ENCODE assay signal across 8 cellular contexts in genomic region chr3:150787741-150788370, GRCh38. TPM values are rescaled to one million over a fixed set of nuclear protein-coding genes. Genes with fewer than 3 reads are reported as not detected.
DNase-seq lines count a peak whose midpoint lies in the region; ATAC-seq and TF ChIP-seq lines count a peak whose summit lies in the region.

No MANE protein-coding gene starts in this region.

- ATAC-seq in T-cell (replicated peaks in 1 of 4): peak; percentile 85 to 93 (median 89)
- peak; percentile 74 for ATAC-seq in activated naive CD8-positive, alpha-beta T cell treated with anti-CD3 and anti-CD28 coated beads, Interleukin-2, amount 10 ng/mL, durations not matched to agents 7 days and 5 days (ENCODE audit: low read depth)
- peak in 3 of 4 donors; percentile 79 to 88 (median 84) for ATAC-seq in heart left ventricle

- intact Hi-C loops in heart left ventricle (cut with DNase I): loop anchor here (1.0 to 10.0 kb wide), 11 partner anchors 63 to 363 kb away; no protein-coding TSS in a partner anchor

- peaks cover 2 to 8% (median 4%) of the 10 kb centered on the region in 3 donors for H3K4me1 Mint-ChIP-seq in T-cell
- peaks cover 4% of the 10 kb centered on the region for H3K4me1 Mint-ChIP-seq in activated naive CD8-positive, alpha-beta T cell treated with anti-CD3 and anti-CD28 coated beads, Interleukin-2, amount 10 ng/mL, durations not matched to agents 7 days and 5 days

- peaks cover 4 to 10% of the 10 kb centered on the region in 2 donors for H3K27me3 Mint-ChIP-seq in T-cell
- H3K27me3 Mint-ChIP-seq in activated naive CD8-positive, alpha-beta T cell treated with anti-CD3 and anti-CD28 coated beads, Interleukin-2, amount 10 ng/mL, durations not matched to agents 7 days and 5 days: peaks cover 23% of the 10 kb centered on the region

- H3K4me3 ChIP-seq in NB4 (ENCODE audit: low read depth, low read length) (no peak overlapping the region), heart left ventricle (no peak overlapping the region)

- H3K9me3 ChIP-seq in heart left ventricle: no peaks in the 10 kb centered on the region

- DNase-seq in GM03348 (ENCODE audit: low spot score) (peak; percentile 80), HCEC 1CT (peak; percentile 66), NB4 (ENCODE audit: low read depth) (peak; percentile 76), T-cell (peak; percentile 49 to 83 (median 72)), heart left ventricle (peak; percentile 75 to 91 (median 86)), retina (peak; percentile 79), HuH-7.5 (ENCODE audit: low spot score) (no peak)
- peak; percentile 81 for DNase-seq in activated naive CD8-positive, alpha-beta T cell treated with anti-CD3 and anti-CD28 coated beads, Interleukin-2, amount 10 ng/mL, durations not matched to agents 7 days and 5 days

- no peaks in the 10 kb centered on the region for H3K4me1 ChIP-seq in heart left ventricle

- H3K4me3 Mint-ChIP-seq in T-cell: no peak overlapping the region
- H3K4me3 Mint-ChIP-seq in activated naive CD8-positive, alpha-beta T cell treated with anti-CD3 and anti-CD28 coated beads, Interleukin-2, amount 10 ng/mL, durations not matched to agents 7 days and 5 days: no peak overlapping the region

- H3K9me3 Mint-ChIP-seq in T-cell: no peaks in the 10 kb centered on the region
- H3K9me3 Mint-ChIP-seq in activated naive CD8-positive, alpha-beta T cell treated with anti-CD3 and anti-CD28 coated beads, Interleukin-2, amount 10 ng/mL, durations not matched to agents 7 days and 5 days: no peaks in the 10 kb centered on the region

- no peak overlapping the region for H3K27ac Mint-ChIP-seq in T-cell
- H3K27ac Mint-ChIP-seq in activated naive CD8-positive, alpha-beta T cell treated with anti-CD3 and anti-CD28 coated beads, Interleukin-2, amount 10 ng/mL, durations not matched to agents 7 days and 5 days: no peak overlapping the region

- CTCF ChIA-PET in T-cell (lab: Charles Lee): interaction anchor here (0.6 to 2.0 kb wide), 30 partner anchors 10 to 359 kb away, joined by 3 to 20 read pairs (median 4); partner anchors contain the start of gene SIAH2 (in 1 of the 2)

- no peaks in the 10 kb centered on the region for H3K36me3 ChIP-seq in heart left ventricle

- H3K27ac ChIP-seq in heart left ventricle: no peak overlapping the region

- TF ChIP-seq POLR2A in NB4 (IDR thresholded peaks at IDR 0.05; ENCODE audit: extremely low read depth, insufficient read length) (no peak), heart left ventricle (IDR thresholded peaks at IDR 0.05) (no peak)

- H3K27me3 ChIP-seq in heart left ventricle: peaks cover 0 to 11% (median 0%) of the 10 kb centered on the region in 9 donors

- TF ChIP-seq CTCF in NB4 (IDR thresholded peaks at IDR 0.05; ENCODE audit: low read depth, low read length): peak; percentile 83
- TF ChIP-seq CTCF in heart left ventricle (IDR thresholded peaks at IDR 0.05): peak; percentile 77 to 95 (median 88)

- no peaks in the 10 kb centered on the region for H3K36me3 Mint-ChIP-seq in T-cell
- H3K36me3 Mint-ChIP-seq in activated naive CD8-positive, alpha-beta T cell treated with anti-CD3 and anti-CD28 coated beads, Interleukin-2, amount 10 ng/mL, durations not matched to agents 7 days and 5 days: no peaks in the 10 kb centered on the region

- WGBS in heart left ventricle, 4 donors: 3 to 4% (median 3%) methylated on average over 10 of the region's 10 CpGs

- POLR2A ChIA-PET in T-cell (lab: Charles Lee): interaction anchor here in 1 of 2 donors (0.6 to 1.2 kb wide), 3 partner anchors 24 to 658 kb away, joined by 3 to 5 read pairs (median 3); partner anchors contain the start of gene SIAH2
- POLR2A ChIA-PET in activated naive CD8-positive, alpha-beta T cell treated with anti-CD3 and anti-CD28 coated beads, Interleukin-2, amount 10 ng/mL, durations not matched to agents 7 days and 5 days (lab: Charles Lee): interaction anchor here (1.0 to 1.4 kb wide), 2 partner anchors 25 to 185 kb away, joined by 3 to 5 read pairs; partner anchors contain the start of genes SELENOT and SIAH2

RNA-seq across cellular contexts. Expression of gene SIAH2, which starts 24.9 kb away (rescaled TPM):
- total RNA-seq in T-cell (10 to 100 TPM; 24.5 to 40.3 (median 26.4) TPM), heart left ventricle (10 to 100 TPM; 16.9 to 38.7 (median 23.4) TPM)
- 10 to 100 TPM; 28.3 TPM for total RNA-seq in activated naive CD8-positive, alpha-beta T cell treated with anti-CD3 and anti-CD28 coated beads, Interleukin-2, amount 10 ng/mL, durations not matched to agents 7 days and 5 days
- polyA plus RNA-seq in heart left ventricle: 10 to 100 TPM in 1 of 2 donors, 1 to 10 TPM in 1; 7.1 to 24.9 TPM
